9 cellular contexts compared by ENCODE assay signal in genomic region chr2:39516347-39517101, GRCh38.
DNase-seq lines count a peak whose midpoint lies in the region; ATAC-seq lines count a peak whose summit lies in the region.
"Had no signal": no experiment of that assay in that cellular context is flagged by ENCODE, and none has a peak within 500 bp of the region (broad histone marks: within the 10 kb centered on the region; RNA-seq: fewer than 3 reads in every experiment).

No MANE protein-coding gene starts in this region.

- no peaks in the 10 kb centered on the region for H3K27me3 ChIP-seq in skeletal muscle satellite cell (ENCODE audit: control insufficient read depth, insufficient read depth, low read length)

- H3K9me3 ChIP-seq in skeletal muscle satellite cell (replicated peaks; ENCODE audit: low read length), result peaks cover 2% of the 10 kb centered on the region

- H3K36me3 ChIP-seq in skeletal muscle satellite cell (ENCODE audit: insufficient read depth, low read length), result no peaks in the 10 kb centered on the region

- peak overlapping the region; percentile 18 for H3K27ac ChIP-seq in caudate nucleus (ENCODE audit: low read depth, low read length)
- H3K27ac ChIP-seq: KMS-11 had no signal

- peak overlapping the region; percentile 25 for H3K9ac ChIP-seq in skeletal muscle satellite cell (ENCODE audit: low read depth, low read length)
- H3K9ac ChIP-seq: KMS-11 had no signal

- H3K4me1 ChIP-seq in skeletal muscle satellite cell (ENCODE audit: control insufficient read depth, insufficient read depth, low read length), result peaks cover 42% of the 10 kb centered on the region

- DNase-seq in NCI-H146 treated with DMSO at 0.1 percent for 48 hours (lab: John Stamatoyannopoulos, UW; ENCODE audit: unreplicated experiment), result peak; percentile 48
- peak in 6 of 61 donors; percentile 1 to 76 (median 8) for DNase-seq in caudate nucleus (lab: John Stamatoyannopoulos, UW)
- peak; percentile 74 for DNase-seq in iPS-NIHi7 (ENCODE audit: extremely low spot score)
- no peak for DNase-seq in stimulated activated CD4-positive, alpha-beta T cell treated with anti-CD3 and anti-CD28 coated beads, Interleukin-4, amount 100 ng/mL, for 4 hours
- no peak for DNase-seq in NOMO-1 treated with dmso at 0.1 percent for 144 hours (lab: John Stamatoyannopoulos, UW; ENCODE audit: unreplicated experiment)

- ATAC-seq in HG03196 (IDR thresholded peaks at IDR 0.05; ENCODE audit: unreplicated experiment), result no peak
- ATAC-seq in GM18858 (IDR thresholded peaks at IDR 0.05; ENCODE audit: unreplicated experiment), result no peak

- H3K4me3 ChIP-seq in skeletal muscle satellite cell (ENCODE audit: low read length), result no peak overlapping the region

- H3K4me2 ChIP-seq in skeletal muscle satellite cell (ENCODE audit: low read length), result no peak overlapping the region
- H3K4me2 ChIP-seq: KMS-11 had no signal

Comparison
In these comparisons a context has a peak if more than half of its experiments do, and no peak if none do; other contexts are left out.
1. DNase-seq: peak in NCI-H146 treated with DMSO at 0.1 percent for 48 hours (single experiment) and iPS-NIHi7 (single experiment); none in stimulated activated CD4-positive, alpha-beta T cell treated with anti-CD3 and anti-CD28 coated beads, Interleukin-4, amount 100 ng/mL, for 4 hours (0 of 2) and NOMO-1 treated with dmso at 0.1 percent for 144 hours (single experiment).